In genomic region chr5:124707516-124707915, GRCh38 we compare ENCODE assay signal across 9 cellular contexts. TPM values are rescaled to one million over a fixed set of nuclear protein-coding genes. Genes with fewer than 3 reads are reported as not detected.
A peak's percentile ranks its signal among the peaks of the same experiment; 100 is the strongest.
DNase-seq lines count a peak whose midpoint lies in the region; ATAC-seq and TF ChIP-seq lines count a peak whose summit lies in the region.
"Had no signal": no experiment of that assay in that cellular context is flagged by ENCODE, and none has a peak within 500 bp of the region (broad histone marks: within the 10 kb centered on the region; RNA-seq: fewer than 3 reads in every experiment).

No MANE protein-coding gene starts in this region.

- no peaks in the 10 kb centered on the region for H3K9me3 ChIP-seq in endocrine pancreas (ENCODE audit: control insufficient read depth, low read length)
- H3K9me3 ChIP-seq in stomach smooth muscle (ENCODE audit: control insufficient read depth in 2 of 2, low read length in 2 of 2), result no peaks in the 10 kb centered on the region
- no peaks in the 10 kb centered on the region for H3K9me3 ChIP-seq in tibial nerve
- H3K9me3 ChIP-seq: lower lobe of right lung had no signal

- H3K27ac ChIP-seq in stomach smooth muscle (ENCODE audit: low read length), result peak overlapping the region; percentile 19
- peak overlapping the region in 1 of 4 donors; percentile 20 for H3K27ac ChIP-seq in tibial nerve
- H3K27ac ChIP-seq: lower lobe of right lung had no signal

- TF ChIP-seq CTCF in tibial nerve (IDR thresholded peaks at IDR 0.05), result no peak

- ATAC-seq in GM18907 (IDR thresholded peaks at IDR 0.05; ENCODE audit: unreplicated experiment), result peak; percentile 39
- peak; percentile 25 for ATAC-seq in HG03175 (IDR thresholded peaks at IDR 0.05; ENCODE audit: unreplicated experiment)

- DNase-seq in SIG-M5 treated with dmso at 0.1 percent for 504 hours (lab: John Stamatoyannopoulos, UW; ENCODE audit: unreplicated experiment) (no peak), tibial nerve (ENCODE audit: low spot score in 2 of 2) (no peak)
- DNase-seq in stimulated activated CD4-positive, alpha-beta T cell treated with anti-CD3 and anti-CD28 coated beads, Interleukin-2, amount 100 ng/mL, for 24 hours, result no peak
- DNase-seq: foreskin fibroblast had no signal

- WGBS in tibial nerve, 2 donors, result 51 to 56% methylated on average over 6 of the region's 6 CpGs

- H3K9ac ChIP-seq in endocrine pancreas (ENCODE audit: control insufficient read depth, insufficient read depth, low read length) (no peak overlapping the region), stomach smooth muscle (ENCODE audit: low read length in 2 of 2) (no peak overlapping the region)

- H3K4me1 ChIP-seq in endocrine pancreas (ENCODE audit: control insufficient read depth, insufficient read depth, low read length) (peaks cover 34% of the 10 kb centered on the region), stomach smooth muscle (ENCODE audit: control insufficient read depth, insufficient read depth, low read length) (peaks cover 17% of the 10 kb centered on the region), tibial nerve (peaks cover 0 to 47% (median 17%) of the 10 kb centered on the region in 4 donors)

- no peaks in the 10 kb centered on the region for H3K27me3 ChIP-seq in endocrine pancreas (ENCODE audit: control insufficient read depth, insufficient read depth, low read length)
- H3K27me3 ChIP-seq in stomach smooth muscle (ENCODE audit: control insufficient read depth in 1 of 2, insufficient read depth in 2 of 2, low read length in 2 of 2), result no peaks in the 10 kb centered on the region
- no peaks in the 10 kb centered on the region for H3K27me3 ChIP-seq in tibial nerve

- H3K36me3 ChIP-seq in endocrine pancreas (ENCODE audit: control insufficient read depth, insufficient read depth, low read length), result no peaks in the 10 kb centered on the region
- no peaks in the 10 kb centered on the region for H3K36me3 ChIP-seq in stomach smooth muscle (ENCODE audit: control insufficient read depth in 2 of 2, insufficient read depth in 2 of 2, low read length in 2 of 2)
- no peaks in the 10 kb centered on the region for H3K36me3 ChIP-seq in tibial nerve
- H3K36me3 ChIP-seq: lower lobe of right lung had no signal

- TF ChIP-seq EP300 in tibial nerve (IDR thresholded peaks at IDR 0.05), result no peak

- no peak for TF ChIP-seq POLR2A in tibial nerve (IDR thresholded peaks at IDR 0.05)

- H3K4me3 ChIP-seq in endocrine pancreas (ENCODE audit: control insufficient read depth, insufficient read depth, low read length), result peak overlapping the region; percentile 67
- no peak overlapping the region for H3K4me3 ChIP-seq in stomach smooth muscle (ENCODE audit: low read length in 2 of 2)
- H3K4me3 ChIP-seq in tibial nerve, result no peak overlapping the region
- H3K4me3 ChIP-seq: lower lobe of right lung had no signal

RNA-seq across cellular contexts. Expression of gene ZNF608, which starts 38.9 kb away (rescaled TPM):
- 10 to 100 TPM; 16.3 to 34.8 (median 23.7) TPM for total RNA-seq in tibial nerve
